17 cellular contexts compared by ENCODE assay signal in genomic region chr1:86798608-86799291, GRCh38.
DNase-seq lines count a peak whose midpoint lies in the region; ATAC-seq, FAIRE-seq and TF ChIP-seq lines count a peak whose summit lies in the region.
"Had no signal": no experiment of that assay in that cellular context is flagged by ENCODE, and none has a peak within 500 bp of the region (broad histone marks: within the 10 kb centered on the region; RNA-seq: fewer than 3 reads in every experiment).

No MANE protein-coding gene starts in this region.

- no peak for DNase-seq in GM12892 (ENCODE audit: insufficient read length)
- DNase-seq in NCI-H2171 (lab: John Stamatoyannopoulos, UW): no peak
- DNase-seq in activated effector memory CD4-positive, alpha-beta T cell treated with anti-CD3 and anti-CD28 coated beads, Interleukin-2, amount 50 U/mL, for 16 hours: no peak
- DNase-seq: naive thymus-derived CD8-positive, alpha-beta T cell; NCI-H1436; Peyer's patch; T-helper 1 cell; transverse colon had no signal

- H3K36me3 Mint-ChIP-seq in activated T-helper 17 cell treated with anti-CD3 and anti-CD28 coated beads, Interleukin-2, amount 50 U/mL, for 72 hours (ENCODE audit: low read depth): no peaks in the 10 kb centered on the region
- H3K36me3 Mint-ChIP-seq: naive thymus-derived CD8-positive, alpha-beta T cell had no signal

- H3K4me3 Mint-ChIP-seq in activated T-helper 17 cell treated with anti-CD3 and anti-CD28 coated beads, Interleukin-2, amount 50 U/mL, for 72 hours: no peak overlapping the region
- H3K4me3 Mint-ChIP-seq: dendritic cell treated with granulocyte-macrophage colony-stimulating factor and Interleukin-4, amounts not matched to agents 40 ng/mL and 50 ng/mL, for 4 days; naive thymus-derived CD8-positive, alpha-beta T cell had no signal

- H3K27ac Mint-ChIP-seq in activated T-helper 17 cell treated with anti-CD3 and anti-CD28 coated beads, Interleukin-2, amount 50 U/mL, for 72 hours: no peak overlapping the region
- H3K27ac Mint-ChIP-seq: dendritic cell treated with granulocyte-macrophage colony-stimulating factor and Interleukin-4, amounts not matched to agents 40 ng/mL and 50 ng/mL, for 4 days; naive thymus-derived CD8-positive, alpha-beta T cell had no signal

- peak; percentile 60 for FAIRE-seq in GM12892 (lab: Jason Lieb, UNC)
- FAIRE-seq: astrocyte had no signal

- ATAC-seq in GM19397 (IDR thresholded peaks at IDR 0.05; ENCODE audit: unreplicated experiment): peak; percentile 63
- ATAC-seq in HG02870 (IDR thresholded peaks at IDR 0.05; ENCODE audit: unreplicated experiment): peak; percentile 66
- ATAC-seq in activated T-helper 17 cell treated with anti-CD3 and anti-CD28 coated beads, Interleukin-2, amount 50 U/mL, for 72 hours (replicated peaks): peak; percentile 26
- no peak for ATAC-seq in HG02840 (IDR thresholded peaks at IDR 0.05; ENCODE audit: low FRiP score, unreplicated experiment)
- no peak for ATAC-seq in HG03280 (IDR thresholded peaks at IDR 0.05; ENCODE audit: unreplicated experiment)
- ATAC-seq: HCT116; left lobe of liver; naive thymus-derived CD8-positive, alpha-beta T cell had no signal

- H3K4me1 Mint-ChIP-seq in activated T-helper 17 cell treated with anti-CD3 and anti-CD28 coated beads, Interleukin-2, amount 50 U/mL, for 72 hours: no peaks in the 10 kb centered on the region

- no peaks in the 10 kb centered on the region for H3K27me3 Mint-ChIP-seq in activated T-helper 17 cell treated with anti-CD3 and anti-CD28 coated beads, Interleukin-2, amount 50 U/mL, for 72 hours
- H3K27me3 Mint-ChIP-seq: dendritic cell treated with granulocyte-macrophage colony-stimulating factor and Interleukin-4, amounts not matched to agents 40 ng/mL and 50 ng/mL, for 4 days; naive thymus-derived CD8-positive, alpha-beta T cell had no signal

- TF ChIP-seq POLR2A in GM12892 (IDR thresholded peaks at IDR 0.05; ENCODE audit: low read depth, low read length): no peak

- peaks cover 5% of the 10 kb centered on the region for H3K9me3 Mint-ChIP-seq in activated T-helper 17 cell treated with anti-CD3 and anti-CD28 coated beads, Interleukin-2, amount 50 U/mL, for 72 hours
- H3K9me3 Mint-ChIP-seq: dendritic cell treated with granulocyte-macrophage colony-stimulating factor and Interleukin-4, amounts not matched to agents 40 ng/mL and 50 ng/mL, for 4 days had no signal

Comparison
In these comparisons a context has a peak if more than half of its experiments do, and no peak if none do; other contexts are left out.
1. ATAC-seq: peak in GM19397 (single experiment), HG02870 (single experiment) and activated T-helper 17 cell treated with anti-CD3 and anti-CD28 coated beads, Interleukin-2, amount 50 U/mL, for 72 hours (single experiment); none in HG02840 (single experiment) and HG03280 (single experiment).